18 cellular contexts compared by ENCODE assay signal in genomic region chr6:39471954-39472659, GRCh38.
DNase-seq lines count a peak whose midpoint lies in the region; ATAC-seq and TF ChIP-seq lines count a peak whose summit lies in the region.
"Had no signal": no experiment of that assay in that cellular context is flagged by ENCODE, and none has a peak within 500 bp of the region (broad histone marks: within the 10 kb centered on the region; RNA-seq: fewer than 3 reads in every experiment).

No MANE protein-coding gene starts in this region.

- no peaks in the 10 kb centered on the region for H3K36me3 ChIP-seq in BLaER1 treated with 17β-estradiol and CSF1 and Interleukin-3, amounts not matched to agents 10 nM and 100 nM
- H3K36me3 ChIP-seq: esophagus muscularis mucosa, Peyer's patch had no signal

- peaks cover 6% of the 10 kb centered on the region for H3K4me1 Mint-ChIP-seq in activated T-cell treated with anti-CD3 and anti-CD28 coated beads, Interleukin-2, amount 50 U/mL, for 72 hours (ENCODE audit: low read depth)

- H3K27me3 Mint-ChIP-seq in activated T-cell treated with anti-CD3 and anti-CD28 coated beads, Interleukin-2, amount 50 U/mL, for 72 hours (ENCODE audit: low read depth) = no peaks in the 10 kb centered on the region

- peak overlapping the region in 7 of 11 experiments; percentile 6 to 54 (median 39); a peak in 9 of 22 replicates for H3K27ac ChIP-seq in BLaER1 treated with 17β-estradiol and CSF1 and Interleukin-3, amounts not matched to agents 10 nM and 100 nM
- H3K27ac ChIP-seq: Peyer's patch had no signal

- peak overlapping the region in 1 of 2 donors; percentile 13 for H3K4me3 Mint-ChIP-seq in activated T-cell treated with anti-CD3 and anti-CD28 coated beads, Interleukin-2, amount 50 U/mL, for 72 hours

- in situ Hi-C loops in astrocyte of the spinal cord (cut with HindIII; ENCODE audit: low sequenced_read_pairs) = no loop called here

- peaks cover 0 to 11% (median 0%) of the 10 kb centered on the region in 11 experiments; a peak in 3 of 22 replicates for H3K9me3 ChIP-seq in BLaER1 treated with 17β-estradiol and CSF1 and Interleukin-3, amounts not matched to agents 10 nM and 100 nM (replicated peaks in 1 of 11)
- H3K9me3 ChIP-seq: Peyer's patch had no signal

- ATAC-seq in GM18909 (IDR thresholded peaks at IDR 0.05; ENCODE audit: poor library complexity, unreplicated experiment) (peak; percentile 68), HG03108 (IDR thresholded peaks at IDR 0.05; ENCODE audit: unreplicated experiment) (peak; percentile 74), HG03378 (IDR thresholded peaks at IDR 0.05; ENCODE audit: unreplicated experiment) (no peak), HG02938 (IDR thresholded peaks at IDR 0.05; ENCODE audit: unreplicated experiment) (no peak)
- ATAC-seq in activated T-cell treated with anti-CD3 and anti-CD28 coated beads, Interleukin-2, amount 50 U/mL, for 72 hours (replicated peaks in 1 of 2) = no peak
- ATAC-seq: activated CD4-positive, CD25-positive, alpha-beta regulatory T cell treated with anti-CD3 and anti-CD28 coated beads, Interleukin-2, amount 50 U/mL, for 24 hours; left colon had no signal

- no peaks in the 10 kb centered on the region for H3K27me3 ChIP-seq in BLaER1 treated with 17β-estradiol and CSF1 and Interleukin-3, amounts not matched to agents 10 nM and 100 nM
- H3K27me3 ChIP-seq: esophagus muscularis mucosa, Peyer's patch had no signal

- peaks cover 2% of the 10 kb centered on the region in 2 donors for H3K9me3 Mint-ChIP-seq in activated T-cell treated with anti-CD3 and anti-CD28 coated beads, Interleukin-2, amount 50 U/mL, for 72 hours

- no peak overlapping the region for H3K4me3 ChIP-seq in BLaER1 treated with 17β-estradiol and CSF1 and Interleukin-3, amounts not matched to agents 10 nM and 100 nM
- H3K4me3 ChIP-seq in astrocyte of the spinal cord (ENCODE audit: low read depth, low read length) = no peak overlapping the region
- H3K4me3 ChIP-seq: esophagus muscularis mucosa, Peyer's patch had no signal

- peak; percentile 9 for DNase-seq in astrocyte of the spinal cord (ENCODE audit: low read depth, low spot score)
- no peak for DNase-seq in NOMO-1 treated with DMSO at 0.1 percent for 48 hours (lab: John Stamatoyannopoulos, UW; ENCODE audit: unreplicated experiment)
- no peak for DNase-seq in activated T-cell treated with anti-CD3 and anti-CD28 coated beads, Interleukin-2, amount 50 U/mL, for 72 hours
- DNase-seq: activated T-cell treated with anti-CD3 and anti-CD28 coated beads, Interleukin-2, amount 50 U/mL, for 1 hour; DMS79; hippocampal formation; left colon; NCI-H524; Peyer's patch; right cardiac atrium; stimulated activated CD4-positive, alpha-beta T cell treated with anti-CD3 and anti-CD28 coated beads, Interleukin-4, amount 100 ng/mL, for 1 hour had no signal

- no peaks in the 10 kb centered on the region for H3K36me3 Mint-ChIP-seq in activated T-cell treated with anti-CD3 and anti-CD28 coated beads, Interleukin-2, amount 50 U/mL, for 72 hours (ENCODE audit: insufficient read depth in 2 of 2)

- H3K4me2 ChIP-seq in BLaER1 treated with 17β-estradiol and CSF1 and Interleukin-3, amounts not matched to agents 10 nM and 100 nM = peak overlapping the region; percentile 41 to 65 (median 47)

- TF ChIP-seq CTCF in astrocyte of the spinal cord (IDR thresholded peaks at IDR 0.05; ENCODE audit: low read depth, low read length) = no peak

- H3K4me1 ChIP-seq in BLaER1 treated with 17β-estradiol and CSF1 and Interleukin-3, amounts not matched to agents 10 nM and 100 nM = peaks cover 6 to 24% (median 19%) of the 10 kb centered on the region in 10 experiments; a peak in 19 of 20 replicates
- H3K4me1 ChIP-seq: Peyer's patch had no signal

- no peak overlapping the region for H3K27ac Mint-ChIP-seq in activated T-cell treated with anti-CD3 and anti-CD28 coated beads, Interleukin-2, amount 50 U/mL, for 72 hours

- no peaks in the 10 kb centered on the region for H4K20me1 ChIP-seq in BLaER1 treated with 17β-estradiol and CSF1 and Interleukin-3, amounts not matched to agents 10 nM and 100 nM

- H3K9ac ChIP-seq in BLaER1 treated with 17β-estradiol and CSF1 and Interleukin-3, amounts not matched to agents 10 nM and 100 nM = no peak overlapping the region; a peak in 1 of 22 replicates

Comparison
In these comparisons a context has a peak if more than half of its experiments do, and no peak if none do; other contexts are left out.
1. ATAC-seq: peak in GM18909 (single experiment) and HG03108 (single experiment); none in HG03378 (single experiment), HG02938 (single experiment) and activated T-cell treated with anti-CD3 and anti-CD28 coated beads, Interleukin-2, amount 50 U/mL, for 72 hours (0 of 2).